In genomic region chr15:75597667-75598341, GRCh38 we compare ENCODE assay signal across 7 cellular contexts. TPM values are rescaled to one million over a fixed set of nuclear protein-coding genes. Genes with fewer than 3 reads are reported as not detected.
DNase-seq lines count a peak whose midpoint lies in the region; ATAC-seq and TF ChIP-seq lines count a peak whose summit lies in the region.

No MANE protein-coding gene starts in this region.

- H3K4me3 Mint-ChIP-seq in neural progenitor cell, result no peak overlapping the region

- no peak overlapping the region for H3K4me2 ChIP-seq in neural progenitor cell

- H3K4me1 ChIP-seq in RWPE2 (ENCODE audit: insufficient read depth, poor library complexity, severe bottlenecking) (no peaks in the 10 kb centered on the region), neural progenitor cell (no peaks in the 10 kb centered on the region)

- H3F3A ChIP-seq in neural progenitor cell (ENCODE audit: low read depth), result no peaks in the 10 kb centered on the region

- no peaks in the 10 kb centered on the region for H4K20me1 ChIP-seq in neural progenitor cell (ENCODE audit: low read depth)

- no peaks in the 10 kb centered on the region for H3K27me3 ChIP-seq in RWPE2 (ENCODE audit: insufficient read depth, poor library complexity, severe bottlenecking)
- no peaks in the 10 kb centered on the region for H3K27me3 ChIP-seq in neural progenitor cell

- DNase-seq in RWPE2 (ENCODE audit: low spot score) (peak; percentile 11), neural progenitor cell (ENCODE audit: low spot score) (peak; percentile 24), NCI-H2227 treated with DMSO at 0.1 percent for 48 hours (lab: John Stamatoyannopoulos, UW) (no peak), midbrain (lab: John Stamatoyannopoulos, UW) (no peak)
- DNase-seq in central memory CD4-positive, alpha-beta T cell, result peak; percentile 31

- H3K9ac ChIP-seq in neural progenitor cell, result no peak overlapping the region

- no peaks in the 10 kb centered on the region for H3K4me1 Mint-ChIP-seq in neural progenitor cell

- no peaks in the 10 kb centered on the region for H3K9me3 Mint-ChIP-seq in neural progenitor cell

- H3K9me3 ChIP-seq in RWPE2 (ENCODE audit: severe bottlenecking) (no peaks in the 10 kb centered on the region), neural progenitor cell (ENCODE audit: low read depth) (no peaks in the 10 kb centered on the region)

- no peak overlapping the region for H2AFZ ChIP-seq in neural progenitor cell (replicated peaks)

- H3K36me3 ChIP-seq in RWPE2 (ENCODE audit: low read depth), result peaks cover 74% of the 10 kb centered on the region
- no peaks in the 10 kb centered on the region for H3K36me3 ChIP-seq in neural progenitor cell

- peaks cover 12% of the 10 kb centered on the region for H3K36me3 Mint-ChIP-seq in neural progenitor cell

- no peaks in the 10 kb centered on the region for H3K27me3 Mint-ChIP-seq in neural progenitor cell (ENCODE audit: insufficient read depth, low read depth)

- peak; percentile 33; the same call in 1 of the 2 replicates for TF ChIP-seq CTCF in GM12874 (IDR thresholded peaks at IDR 0.05; ENCODE audit: insufficient read depth, low read depth, low read length)
- TF ChIP-seq CTCF in RWPE2 (IDR thresholded peaks at IDR 0.05; ENCODE audit: poor library complexity, severe bottlenecking), result peak; percentile 39
- peak; percentile 40 for TF ChIP-seq CTCF in neural progenitor cell (IDR thresholded peaks at IDR 0.05)

- no peak overlapping the region for H3K27ac Mint-ChIP-seq in neural progenitor cell

- no peaks in the 10 kb centered on the region for H3K79me2 ChIP-seq in neural progenitor cell (ENCODE audit: low read depth)

- no peak overlapping the region for H3K4me3 ChIP-seq in RWPE2 (ENCODE audit: severe bottlenecking)
- H3K4me3 ChIP-seq in neural progenitor cell, result no peak overlapping the region

- H3K27ac ChIP-seq in RWPE2 (ENCODE audit: poor library complexity, severe bottlenecking) (no peak overlapping the region), neural progenitor cell (no peak overlapping the region)

- ATAC-seq in RWPE2 (ENCODE audit: low read depth), result no peak
- no peak for ATAC-seq in HG03521 (IDR thresholded peaks at IDR 0.05; ENCODE audit: unreplicated experiment)

RNA-seq across cellular contexts. Expression of gene PTPN9, which starts 18.7 kb away (rescaled TPM):
- 8.6 and 11.4 TPM in 2 replicates for total RNA-seq in neural progenitor cell (ENCODE audit: low replicate concordance)

RNA-seq across cellular contexts. Expression of gene SNUPN, which starts 27.7 kb away (rescaled TPM):
- 18.4 and 20.7 TPM in 2 replicates for total RNA-seq in neural progenitor cell (ENCODE audit: low replicate concordance)

RNA-seq across cellular contexts. Expression of gene IMP3, which starts 42.2 kb away (rescaled TPM):
- total RNA-seq in neural progenitor cell (ENCODE audit: low replicate concordance), result 62.1 and 96.1 TPM in 2 replicates

RNA-seq across cellular contexts. Expression of gene SNX33, which starts 49.9 kb away (rescaled TPM):
- total RNA-seq in neural progenitor cell (ENCODE audit: low replicate concordance), result 10.1 and 20.7 TPM in 2 replicates

Comparison
In these comparisons a context has a peak if more than half of its experiments do, and no peak if none do; other contexts are left out.
1. DNase-seq: peak in RWPE2 (single experiment), central memory CD4-positive, alpha-beta T cell (single experiment) and neural progenitor cell (single experiment); none in NCI-H2227 treated with DMSO at 0.1 percent for 48 hours (single experiment) and midbrain (single experiment).
2. Peak in every context shown above with its lines, with median percentiles within 50 percentile points of each other: CTCF ChIP-seq.